23 cellular contexts compared by ENCODE assay signal in genomic region chr16:85794696-85795095, GRCh38. TPM values are rescaled to one million over a fixed set of nuclear protein-coding genes. Genes with fewer than 3 reads are reported as not detected.
"Had no signal": no experiment of that assay in that cellular context is flagged by ENCODE, and none has a peak within 500 bp of the region (broad histone marks: within the 10 kb centered on the region; RNA-seq: fewer than 3 reads in every experiment).

No MANE protein-coding gene starts in this region.

- H3K27me3 ChIP-seq: breast epithelium, Peyer's patch, SJSA1 had no signal

- ATAC-seq: activated CD4-positive, CD25-positive, alpha-beta regulatory T cell treated with anti-CD3 and anti-CD28 coated beads, Interleukin-2, amount 50 U/mL, for 24 hours; activated CD8-positive, alpha-beta T cell treated with anti-CD3 and anti-CD28 coated beads for 36 hours; K562; SK-N-SH treated with all-trans-retinoic acid at 6 μM for 48 hours had no signal

- H3K9me3 Mint-ChIP-seq: activated CD8-positive, alpha-beta T cell treated with anti-CD3 and anti-CD28 coated beads for 36 hours; activated naive CD4-positive, alpha-beta T cell treated with anti-CD3 and anti-CD28 coated beads, Interleukin-2, amount 50 U/mL, for 24 hours; activated T-helper 1 cell treated with anti-CD3 and anti-CD28 coated beads, Interleukin-12 subunit alpha, Interleukin-12 subunit beta, Interleukin-2, Interleukin-4 antibody, amounts not matched to agents 30 ng/mL and 10 ng/mL and 1 ng/mL, durations not matched to agents 14 hours and 24 hours and 36 hours had no signal

- H3K36me3 ChIP-seq: breast epithelium had no signal

- H3K27ac Mint-ChIP-seq: activated CD8-positive, alpha-beta T cell treated with anti-CD3 and anti-CD28 coated beads for 36 hours; activated naive CD4-positive, alpha-beta T cell treated with anti-CD3 and anti-CD28 coated beads, Interleukin-2, amount 50 U/mL, for 24 hours; activated T-helper 1 cell treated with anti-CD3 and anti-CD28 coated beads, Interleukin-12 subunit alpha, Interleukin-12 subunit beta, Interleukin-2, Interleukin-4 antibody, amounts not matched to agents 30 ng/mL and 10 ng/mL and 1 ng/mL, durations not matched to agents 14 hours and 24 hours and 36 hours had no signal

- H3K27ac ChIP-seq: breast epithelium, Peyer's patch, SJSA1 had no signal

- DNase-seq: activated CD4-positive, alpha-beta T cell treated with anti-CD3 and anti-CD28 coated beads for 4 hours; activated CD8-positive, alpha-beta memory T cell treated with anti-CD3 and anti-CD28 coated beads, Interleukin-2, amount 50 U/mL, for 4 hours; activated CD8-positive, alpha-beta T cell treated with anti-CD3 and anti-CD28 coated beads for 36 hours; activated effector memory CD4-positive, alpha-beta T cell treated with Interleukin-2 at 50 U/mL for 16 hours; activated naive CD4-positive, alpha-beta T cell; caudate nucleus; Kasumi-1; NCI-H1048; NCI-H1930; NCI-H345; NCI-H510A; NCI-H69; NK-92 treated with Interleukin-12 subunit alpha and Interleukin-12 subunit beta, amount 100 ng/mL, for 24 hours; Peyer's patch; SHP77; SW 1271 had no signal

- H3K4me3 Mint-ChIP-seq: activated CD8-positive, alpha-beta T cell treated with anti-CD3 and anti-CD28 coated beads for 36 hours; activated naive CD4-positive, alpha-beta T cell treated with anti-CD3 and anti-CD28 coated beads, Interleukin-2, amount 50 U/mL, for 24 hours; activated T-helper 1 cell treated with anti-CD3 and anti-CD28 coated beads, Interleukin-12 subunit alpha, Interleukin-12 subunit beta, Interleukin-2, Interleukin-4 antibody, amounts not matched to agents 30 ng/mL and 10 ng/mL and 1 ng/mL, durations not matched to agents 14 hours and 24 hours and 36 hours had no signal

- H3K27me3 Mint-ChIP-seq: activated CD8-positive, alpha-beta T cell treated with anti-CD3 and anti-CD28 coated beads for 36 hours; activated naive CD4-positive, alpha-beta T cell treated with anti-CD3 and anti-CD28 coated beads, Interleukin-2, amount 50 U/mL, for 24 hours had no signal

- H3K4me3 ChIP-seq: breast epithelium, K562, Peyer's patch, SJSA1 had no signal

- H3K9me3 ChIP-seq: breast epithelium, Peyer's patch had no signal

RNA-seq across cellular contexts. Expression of gene C16orf74, which starts 43.8 kb away (rescaled TPM):
- total RNA-seq: activated T-helper 1 cell treated with anti-CD3 and anti-CD28 coated beads, Interleukin-12 subunit alpha, Interleukin-12 subunit beta, Interleukin-2, Interleukin-4 antibody, amounts not matched to agents 30 ng/mL and 10 ng/mL and 1 ng/mL, durations not matched to agents 14 hours and 24 hours and 36 hours; K562 had no signal
